16 cellular contexts compared by ENCODE assay signal in the genomic region with DNA sequence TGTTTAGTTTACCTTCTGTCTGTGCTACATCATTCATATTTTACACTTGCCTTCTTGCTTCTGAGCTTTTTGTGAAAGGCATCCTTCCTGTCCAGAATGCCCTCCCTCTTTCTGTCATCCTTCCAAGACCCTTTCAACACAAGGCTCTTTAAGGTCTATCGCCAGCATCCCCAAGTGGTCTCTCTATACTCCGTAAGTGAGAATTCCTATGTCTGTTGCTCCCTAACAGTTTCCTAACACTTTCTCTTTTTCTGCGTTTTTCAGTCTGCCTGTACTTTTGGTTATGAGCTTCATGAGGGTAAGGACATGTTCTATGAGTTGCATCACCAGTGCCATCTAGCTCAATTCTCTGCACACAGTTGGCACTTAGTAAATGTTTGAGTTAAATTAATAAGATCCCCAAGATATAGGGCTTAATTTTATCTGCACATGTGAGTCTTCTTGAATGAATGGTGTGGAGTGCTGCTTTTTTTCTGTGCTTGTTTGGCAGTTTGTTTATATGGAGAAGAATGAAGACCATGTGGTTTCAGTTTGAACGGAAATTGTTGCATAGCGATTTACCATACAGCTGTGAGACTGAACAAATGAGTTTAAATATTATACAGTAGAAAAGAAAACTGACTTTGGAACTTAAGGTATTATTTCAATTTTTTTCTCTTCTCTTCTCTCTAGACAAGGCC. TPM values are rescaled to one million over a fixed set of nuclear protein-coding genes. Genes with fewer than 3 reads are reported as not detected.
DNase-seq lines count a peak whose midpoint lies in the region; ATAC-seq and TF ChIP-seq lines count a peak whose summit lies in the region.
"Had no signal": no experiment of that assay in that cellular context is flagged by ENCODE, and none has a peak within 500 bp of the region (broad histone marks: within the 10 kb centered on the region; RNA-seq: fewer than 3 reads in every experiment).

No MANE protein-coding gene starts in this region.

- H3K27me3 ChIP-seq in heart right ventricle = no peaks in the 10 kb centered on the region
- H3K27me3 ChIP-seq in vagina = no peaks in the 10 kb centered on the region
- no peaks in the 10 kb centered on the region for H3K27me3 ChIP-seq in upper lobe of left lung
- H3K27me3 ChIP-seq: ascending aorta, BE2C had no signal

- TF ChIP-seq EP300 in upper lobe of left lung (IDR thresholded peaks at IDR 0.05) = no peak

- H3K36me3 ChIP-seq in heart right ventricle = peaks cover 0 to 36% (median 6%) of the 10 kb centered on the region in 9 donors
- peaks cover 0 to 4% of the 10 kb centered on the region in 2 donors for H3K36me3 ChIP-seq in vagina
- H3K36me3 ChIP-seq in upper lobe of left lung = peaks cover 4 to 20% (median 14%) of the 10 kb centered on the region in 4 donors
- H3K36me3 ChIP-seq: BE2C had no signal

- peak; percentile 39 for ATAC-seq in Right ventricle myocardium inferior
- ATAC-seq in heart right ventricle = no peak
- no peak for ATAC-seq in activated B cell treated with CpG ODN at 0.5 μM for 24 hours (ENCODE audit: low read depth)
- ATAC-seq in stimulated activated naive B cell treated with anti-CD40 and anti-IgM and Interleukin-4, amounts not matched to agents 10 μg/mL and 1 μg/mL and 100 μg/mL, for 72 hours (replicated peaks) = no peak
- no peak for ATAC-seq in upper lobe of left lung (ENCODE audit: low FRiP score in 2 of 2)

- H3K9me3 ChIP-seq in heart right ventricle (no peaks in the 10 kb centered on the region), vagina (no peaks in the 10 kb centered on the region), upper lobe of left lung (no peaks in the 10 kb centered on the region)
- H3K9me3 ChIP-seq: ascending aorta, BE2C had no signal

- intact Hi-C loops in Right ventricle myocardium inferior (cut with DNase I) (no loop called here), heart right ventricle (cut with DNase I) (no loop called here), activated B cell treated with CpG ODN at 0.5 μM for 24 hours (cut with micrococcal nuclease) (loop anchor here (1.0 to 5.0 kb wide), 3 partner anchors 19 to 213 kb away; no protein-coding TSS in a partner anchor), vagina (cut with DNase I) (no loop called here)

- H3K27ac Mint-ChIP-seq in activated B cell treated with CpG ODN at 0.5 μM for 24 hours = peak overlapping the region; percentile 76
- H3K27ac Mint-ChIP-seq in stimulated activated naive B cell treated with anti-CD40 and anti-IgM and Interleukin-4, amounts not matched to agents 10 μg/mL and 1 μg/mL and 100 μg/mL, for 72 hours = peak overlapping the region; percentile 65

- H3K36me3 Mint-ChIP-seq in activated B cell treated with CpG ODN at 0.5 μM for 24 hours (ENCODE audit: low read depth) = peaks cover 29% of the 10 kb centered on the region
- H3K36me3 Mint-ChIP-seq in stimulated activated naive B cell treated with anti-CD40 and anti-IgM and Interleukin-4, amounts not matched to agents 10 μg/mL and 1 μg/mL and 100 μg/mL, for 72 hours = peaks cover 21 to 40% of the 10 kb centered on the region in 2 donors

- no peak overlapping the region for H3K4me3 ChIP-seq in heart right ventricle
- peak overlapping the region; percentile 33 for H3K4me3 ChIP-seq in fibroblast of villous mesenchyme (ENCODE audit: low read depth, low read length)
- H3K4me3 ChIP-seq in vagina = no peak overlapping the region
- no peak overlapping the region for H3K4me3 ChIP-seq in upper lobe of left lung
- H3K4me3 ChIP-seq: ascending aorta, lung had no signal

- H3K9me3 Mint-ChIP-seq in activated B cell treated with CpG ODN at 0.5 μM for 24 hours = no peaks in the 10 kb centered on the region
- H3K9me3 Mint-ChIP-seq in stimulated activated naive B cell treated with anti-CD40 and anti-IgM and Interleukin-4, amounts not matched to agents 10 μg/mL and 1 μg/mL and 100 μg/mL, for 72 hours = no peaks in the 10 kb centered on the region

- H3K27ac ChIP-seq in heart right ventricle = no peak overlapping the region
- H3K27ac ChIP-seq in vagina = no peak overlapping the region
- H3K27ac ChIP-seq in upper lobe of left lung = no peak overlapping the region
- H3K27ac ChIP-seq: ascending aorta, KMS-11, RWPE1 had no signal

- 38 to 41% methylated on average over 5 of the region's 5 CpGs for WGBS in heart right ventricle, 2 donors
- 45 to 49% methylated on average over 5 of the region's 5 CpGs for WGBS in upper lobe of left lung, 2 donors

- H3K4me1 ChIP-seq in heart right ventricle = peaks cover 0 to 22% (median 15%) of the 10 kb centered on the region in 9 donors
- H3K4me1 ChIP-seq in vagina = peaks cover 18% of the 10 kb centered on the region
- peaks cover 12 to 23% (median 15%) of the 10 kb centered on the region in 4 donors for H3K4me1 ChIP-seq in upper lobe of left lung
- H3K4me1 ChIP-seq: ascending aorta, BE2C had no signal

- POLR2A ChIA-PET in activated B cell treated with CpG ODN at 0.5 μM for 24 hours (lab: Charles Lee) = interaction anchor here (1.0 to 1.4 kb wide), 3 partner anchors 29 to 74 kb away, joined by 3 to 6 read pairs (median 5); a partner anchor contains a TSS

- TF ChIP-seq CTCF in heart right ventricle (IDR thresholded peaks at IDR 0.05) (no peak), activated B cell treated with CpG ODN at 0.5 μM for 24 hours (IDR thresholded peaks at IDR 0.05) (no peak), fibroblast of villous mesenchyme (IDR thresholded peaks at IDR 0.05; ENCODE audit: insufficient read depth, low read depth, low read length) (no peak), vagina (IDR thresholded peaks at IDR 0.05) (no peak), upper lobe of left lung (IDR thresholded peaks at IDR 0.05) (no peak)

- CTCF ChIA-PET in activated B cell treated with CpG ODN at 0.5 μM for 24 hours (lab: Charles Lee) = interaction anchor here (0.6 to 1.1 kb wide), 2 partner anchors 212 to 215 kb away, joined by 3 to 5 read pairs; no protein-coding TSS in a partner anchor

- TF ChIP-seq POLR2A in vagina (IDR thresholded peaks at IDR 0.05) (no peak), upper lobe of left lung (IDR thresholded peaks at IDR 0.05) (no peak)

- DNase-seq in Right ventricle myocardium inferior (ENCODE audit: missing footprints) = no peak
- no peak for DNase-seq in heart right ventricle
- DNase-seq in activated B cell treated with CpG ODN at 0.5 μM for 24 hours = no peak
- peak; percentile 93 for DNase-seq in fibroblast of villous mesenchyme (ENCODE audit: low read depth)
- DNase-seq in stimulated activated naive B cell treated with anti-CD40 and anti-IgM and Interleukin-4, amounts not matched to agents 10 μg/mL and 1 μg/mL and 100 μg/mL, for 72 hours = no peak
- no peak for DNase-seq in vagina (ENCODE audit: extremely low spot score in 2 of 2)
- DNase-seq in upper lobe of left lung = no peak
- no peak for DNase-seq in SKM-1 treated with dmso at 0.1 percent for 144 hours (lab: John Stamatoyannopoulos, UW; ENCODE audit: unreplicated experiment)
- DNase-seq: activated CD8-positive, alpha-beta memory T cell treated with anti-CD3 and anti-CD28 coated beads, Interleukin-2, amount 50 U/mL, for 48 hours; BE2C; NCI-H1694 treated with DMSO at 0.1 percent for 48 hours; posterior cingulate gyrus had no signal

- peaks cover 53% of the 10 kb centered on the region for H3K4me1 Mint-ChIP-seq in activated B cell treated with CpG ODN at 0.5 μM for 24 hours
- H3K4me1 Mint-ChIP-seq in stimulated activated naive B cell treated with anti-CD40 and anti-IgM and Interleukin-4, amounts not matched to agents 10 μg/mL and 1 μg/mL and 100 μg/mL, for 72 hours = peaks cover 34 to 71% of the 10 kb centered on the region in 2 donors

- H3K4me3 Mint-ChIP-seq in activated B cell treated with CpG ODN at 0.5 μM for 24 hours = no peak overlapping the region
- no peak overlapping the region for H3K4me3 Mint-ChIP-seq in stimulated activated naive B cell treated with anti-CD40 and anti-IgM and Interleukin-4, amounts not matched to agents 10 μg/mL and 1 μg/mL and 100 μg/mL, for 72 hours

- no peaks in the 10 kb centered on the region for H3K27me3 Mint-ChIP-seq in activated B cell treated with CpG ODN at 0.5 μM for 24 hours
- no peaks in the 10 kb centered on the region for H3K27me3 Mint-ChIP-seq in stimulated activated naive B cell treated with anti-CD40 and anti-IgM and Interleukin-4, amounts not matched to agents 10 μg/mL and 1 μg/mL and 100 μg/mL, for 72 hours

RNA-seq across cellular contexts. Expression of a gene that starts 29.4 kb away (rescaled TPM):
- 16.4 TPM for total RNA-seq in Right ventricle myocardium inferior
- total RNA-seq in heart right ventricle = 10 to 100 TPM; 13.3 to 23.4 (median 17.4) TPM
- 10 to 100 TPM in 1 of 2 donors, 1 to 10 TPM in 1; 7.2 to 10.8 TPM for polyA plus RNA-seq in heart right ventricle
- total RNA-seq in activated B cell treated with CpG ODN at 0.5 μM for 24 hours = 19.7 and 21.1 TPM in 2 replicates
- 43.8 and 61.7 TPM in 2 replicates for total RNA-seq in fibroblast of villous mesenchyme
- 27.7 TPM for total RNA-seq in vagina
- 10 to 100 TPM; 20.7 to 35.6 (median 30.3) TPM for total RNA-seq in upper lobe of left lung
